10 cellular contexts compared by ENCODE assay signal in the genomic region with DNA sequence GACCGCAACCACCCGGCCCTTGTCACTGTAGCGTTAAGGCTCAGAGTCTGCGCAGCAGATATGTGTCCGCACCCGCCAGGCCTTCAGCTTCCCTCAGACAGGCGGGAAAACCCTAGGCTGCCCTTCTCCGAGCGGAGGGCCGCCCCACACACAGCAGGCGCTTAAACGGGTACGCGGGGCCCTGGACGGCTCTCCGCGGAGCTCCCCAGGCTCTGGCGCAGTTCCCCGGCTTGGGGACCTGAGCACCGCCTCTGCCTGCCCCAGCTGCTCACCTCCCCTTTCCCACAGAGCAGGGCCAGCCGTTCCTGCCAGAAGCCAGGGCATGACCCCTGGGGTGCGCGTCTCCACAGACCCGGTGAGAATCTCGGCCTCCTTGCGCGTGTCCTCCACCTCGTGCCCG. TPM values are rescaled to one million over a fixed set of nuclear protein-coding genes. Genes with fewer than 3 reads are reported as not detected.
DNase-seq lines count a peak whose midpoint lies in the region; ATAC-seq and TF ChIP-seq lines count a peak whose summit lies in the region.
"Had no signal": no experiment of that assay in that cellular context is flagged by ENCODE, and none has a peak within 500 bp of the region (broad histone marks: within the 10 kb centered on the region; RNA-seq: fewer than 3 reads in every experiment).

No MANE protein-coding gene starts in this region.

- H3K36me3 Mint-ChIP-seq in brain, result peaks cover 51% of the 10 kb centered on the region

- H3K4me3 ChIP-seq in HEK293 (ENCODE audit: low read depth, low read length) (peak overlapping the region; percentile 44), kidney epithelial cell (ENCODE audit: low read depth, low read length) (peak overlapping the region; percentile 55), skeletal muscle tissue (ENCODE audit: low read length in 3 of 3) (peak overlapping the region; percentile 63 to 77 (median 74))
- H3K4me3 ChIP-seq: GM12878 had no signal

- POLR2A ChIA-PET in HEK293 (lab: Yijun Ruan, JAX), result interaction anchor here (1.0 to 2.3 kb wide), 2 partner anchors 57 to 123 kb away, joined by 4 to 12 read pairs; partner anchors contain the start of genes ZNF274 and ZNF606

- TF ChIP-seq CTCF in HEK293 (tag by site-specific recombination; IDR thresholded peaks at IDR 0.05), result no peak
- TF ChIP-seq CTCF in brain (conservative IDR thresholded peaks at IDR 0.05), result no peak
- no peak for TF ChIP-seq CTCF in kidney epithelial cell (IDR thresholded peaks at IDR 0.05; ENCODE audit: insufficient read depth, low read length, poor library complexity, severe bottlenecking)

- no peak for ATAC-seq in HG02938 (IDR thresholded peaks at IDR 0.05; ENCODE audit: unreplicated experiment)
- no peak for ATAC-seq in GM21529 (IDR thresholded peaks at IDR 0.05; ENCODE audit: unreplicated experiment)
- ATAC-seq: GM12878 had no signal

- peak overlapping the region in 2 of 5 experiments; percentile 68 to 100 for H3K27ac Mint-ChIP-seq in brain

- peaks cover 2% of the 10 kb centered on the region for H3K27me3 Mint-ChIP-seq in brain

- CTCF ChIA-PET in HEK293 (lab: Yijun Ruan, JAX), result no interaction called here

- peaks cover 21% of the 10 kb centered on the region for H3K4me1 Mint-ChIP-seq in brain

- H3K36me3 ChIP-seq in HEK293 (ENCODE audit: control insufficient read depth in 2 of 2, insufficient read depth in 1 of 2, low read length in 2 of 2) (no peaks in the 10 kb centered on the region), kidney epithelial cell (ENCODE audit: control insufficient read depth, insufficient read depth, low read length) (no peaks in the 10 kb centered on the region), skeletal muscle tissue (ENCODE audit: control insufficient read depth in 3 of 3, insufficient read depth in 3 of 3, low read length in 3 of 3) (peaks cover 7 to 16% (median 12%) of the 10 kb centered on the region in 3 donors)

- no peaks in the 10 kb centered on the region for H3K27me3 ChIP-seq in kidney epithelial cell (ENCODE audit: control insufficient read depth, insufficient read depth, low read length)
- H3K27me3 ChIP-seq in skeletal muscle tissue (ENCODE audit: control insufficient read depth in 3 of 3, insufficient read depth in 3 of 3, low read length in 3 of 3), result peaks cover 0 to 4% (median 2%) of the 10 kb centered on the region in 3 donors

- peak overlapping the region; percentile 74 to 77 (median 74) for H3K9ac ChIP-seq in skeletal muscle tissue (ENCODE audit: low read depth in 1 of 3, low read length in 3 of 3)

- H3K27ac ChIP-seq in HEK293 (ENCODE audit: extremely low read depth, low read depth, low read length) (no peak overlapping the region; the same call in 1 of the 2 replicates), skeletal muscle tissue (ENCODE audit: low read depth, low read length) (peak overlapping the region; percentile 74)

- H3K9me3 Mint-ChIP-seq in brain, result peaks cover 24 to 73% (median 45%) of the 10 kb centered on the region in 5 experiments

- H3K4me3 Mint-ChIP-seq in brain, result peak overlapping the region; percentile 73 to 88 (median 87)

- H3K9me3 ChIP-seq in HEK293 (ENCODE audit: control insufficient read depth, insufficient read depth, low read depth, low read length) (no peaks in the 10 kb centered on the region), skeletal muscle tissue (ENCODE audit: control insufficient read depth in 3 of 3, low read length in 3 of 3) (peaks cover 16 to 20% (median 20%) of the 10 kb centered on the region in 3 donors)

- DNase-seq in kidney epithelial cell (ENCODE audit: low read depth) (no peak), SIG-M5 treated with dmso at 0.1 percent for 504 hours (lab: John Stamatoyannopoulos, UW; ENCODE audit: unreplicated experiment) (no peak), NCI-H2029 (lab: John Stamatoyannopoulos, UW) (no peak)
- DNase-seq: NCI-H446 had no signal

- H3K4me1 ChIP-seq in HEK293 (ENCODE audit: control insufficient read depth, insufficient read depth, low read length), result no peaks in the 10 kb centered on the region
- H3K4me1 ChIP-seq in skeletal muscle tissue (ENCODE audit: control insufficient read depth in 3 of 3, insufficient read depth in 3 of 3, low read length in 3 of 3), result peaks cover 2 to 7% (median 4%) of the 10 kb centered on the region in 3 donors

TF ChIP-seq in HEK293, 187 proteins besides CTCF, POLR2A, EP300 and RAD21 (continues in another document):
- TF ChIP-seq ZNF311 (tag by site-specific recombination; IDR thresholded peaks at IDR 0.05; ENCODE audit: borderline replicate concordance) (no peak), ZNF148 (tag by site-specific recombination; IDR thresholded peaks at IDR 0.05; ENCODE audit: borderline replicate concordance) (no peak), ZNF629 (tag by site-specific recombination; IDR thresholded peaks at IDR 0.05) (no peak), ZNF132 (tag by site-specific recombination; IDR thresholded peaks at IDR 0.05; ENCODE audit: borderline replicate concordance) (no peak), ZNF114 (tag by site-specific recombination; IDR thresholded peaks at IDR 0.05) (no peak), ZNF560 (tag by site-specific recombination; IDR thresholded peaks at IDR 0.05; ENCODE audit: borderline replicate concordance) (no peak), ZNF626 (tag by site-specific recombination; IDR thresholded peaks at IDR 0.05) (no peak), PRDM2 (tag by site-specific recombination; IDR thresholded peaks at IDR 0.05; ENCODE audit: borderline replicate concordance) (no peak), KLF10 (tag by site-specific recombination; IDR thresholded peaks at IDR 0.05) (no peak), ZNF548 (tag by site-specific recombination; IDR thresholded peaks at IDR 0.05) (no peak)

RNA-seq across cellular contexts. Expression of gene ZNF135, which starts 0.6 kb away (rescaled TPM):
- polyA plus RNA-seq in brain (ENCODE audit: insufficient read depth, low read depth, low replicate concordance), result 8.5 TPM
- total RNA-seq in kidney epithelial cell (4.6 and 5.1 TPM in 2 replicates), skeletal muscle tissue (10.4 TPM)
- total RNA-seq: GM12878 had no signal

RNA-seq across cellular contexts. Expression of gene ZSCAN1, which starts 25.9 kb away (rescaled TPM):
- 1.1 TPM for polyA plus RNA-seq in brain (ENCODE audit: insufficient read depth, low read depth, low replicate concordance)
- not detected in 2 replicates for total RNA-seq in kidney epithelial cell
- not detected for total RNA-seq in skeletal muscle tissue
- total RNA-seq: GM12878 had no signal
- polyA plus RNA-seq: GM12878 had no signal

RNA-seq across cellular contexts. Expression of gene ZSCAN18, which starts 38.4 kb away (rescaled TPM):
- 158 TPM for polyA plus RNA-seq in brain (ENCODE audit: insufficient read depth, low read depth, low replicate concordance)
- total RNA-seq in kidney epithelial cell (64.9 and 79.3 TPM in 2 replicates), skeletal muscle tissue (50.6 TPM)

RNA-seq across cellular contexts. Expression of gene ZNF606, which starts 57.1 kb away (rescaled TPM):
- polyA plus RNA-seq in brain (ENCODE audit: insufficient read depth, low read depth, low replicate concordance), result 4.8 TPM
- total RNA-seq in kidney epithelial cell (14.4 and 17.0 TPM in 2 replicates), skeletal muscle tissue (15.1 TPM)
